29 cellular contexts compared by ENCODE assay signal in genomic region chrX:9775930-9776329, GRCh38. TPM values are rescaled to one million over a fixed set of nuclear protein-coding genes. Genes with fewer than 3 reads are reported as not detected.
DNase-seq lines count a peak whose midpoint lies in the region; ATAC-seq and TF ChIP-seq lines count a peak whose summit lies in the region.
"Had no signal": no experiment of that assay in that cellular context is flagged by ENCODE, and none has a peak within 500 bp of the region (broad histone marks: within the 10 kb centered on the region; RNA-seq: fewer than 3 reads in every experiment).

No MANE protein-coding gene starts in this region.

- H3K4me1 Mint-ChIP-seq in activated T-cell treated with anti-CD3 and anti-CD28 coated beads, Interleukin-2, amount 50 U/mL, for 4 hours (ENCODE audit: low read depth): no peaks in the 10 kb centered on the region
- H3K4me1 Mint-ChIP-seq: brain, IgD-negative memory B cell had no signal

- H3K36me3 Mint-ChIP-seq in activated T-cell treated with anti-CD3 and anti-CD28 coated beads, Interleukin-2, amount 50 U/mL, for 4 hours (ENCODE audit: insufficient read depth): no peaks in the 10 kb centered on the region
- H3K36me3 Mint-ChIP-seq: brain, IgD-negative memory B cell had no signal

- H3K4me3 ChIP-seq in choroid plexus epithelial cell (ENCODE audit: low read depth, low read length) (no peak overlapping the region), adrenal gland (no peak overlapping the region)
- H3K4me3 ChIP-seq: gastroesophageal sphincter, upper lobe of right lung had no signal

- TF ChIP-seq CTCF in choroid plexus epithelial cell (conservative IDR thresholded peaks at IDR 0.05; ENCODE audit: low read depth, low read length): no peak
- no peak for TF ChIP-seq CTCF in adrenal gland (IDR thresholded peaks at IDR 0.05)

- TF ChIP-seq POLR2A in adrenal gland (IDR thresholded peaks at IDR 0.05): no peak

- H3K36me3 ChIP-seq in adrenal gland (replicated peaks in 1 of 2): no peaks in the 10 kb centered on the region
- H3K36me3 ChIP-seq: BE2C, gastroesophageal sphincter, upper lobe of right lung had no signal

- DNase-seq in ELF-1 (ENCODE audit: low read depth, low spot score): peak; percentile 26
- peak; percentile 77 for DNase-seq in KBM-7
- peak; percentile 89 for DNase-seq in NOMO-1 treated with DMSO at 0.1 percent for 48 hours (lab: John Stamatoyannopoulos, UW; ENCODE audit: unreplicated experiment)
- DNase-seq in choroid plexus epithelial cell (ENCODE audit: low read depth): peak; percentile 59
- DNase-seq in amniotic stem cell (lab: John Stamatoyannopoulos, UW): no peak
- DNase-seq in activated T-cell treated with anti-CD3 and anti-CD28 coated beads, Interleukin-2, amount 50 U/mL, for 4 hours: no peak
- DNase-seq in adrenal gland: no peak
- DNase-seq: activated naive CD4-positive, alpha-beta T cell; activated T-cell treated with anti-CD3 and anti-CD28 coated beads, Interleukin-2, amount 50 U/mL, for 48 hours; BE2C; cerebellar nuclear complex; COR-L47; DMS79 treated with DMSO at 0.1 percent for 48 hours; HFFc6; hypothalamus; NCI-H1436 treated with DMSO at 0.1 percent for 48 hours; NCI-H510A; right cardiac atrium; stimulated activated CD4-positive, alpha-beta T cell treated with anti-CD3 and anti-CD28 coated beads, Interleukin-2, amount 100 ng/mL, for 24 hours; upper lobe of right lung had no signal

- H3K9me3 ChIP-seq in adrenal gland (replicated peaks in 1 of 3): no peaks in the 10 kb centered on the region
- H3K9me3 ChIP-seq: BE2C, gastroesophageal sphincter, upper lobe of right lung had no signal

- H3K4me1 ChIP-seq in adrenal gland (replicated peaks in 1 of 2): no peaks in the 10 kb centered on the region
- H3K4me1 ChIP-seq: BE2C, gastroesophageal sphincter, parathyroid adenoma, upper lobe of right lung had no signal

- WGBS in adrenal gland, 4 donors: 72 to 88% (median 75%) methylated on average over 2 to 8 of the region's 8 CpGs

- H3K27me3 ChIP-seq in adrenal gland: no peaks in the 10 kb centered on the region
- H3K27me3 ChIP-seq: BE2C, gastroesophageal sphincter, upper lobe of right lung had no signal

- in situ Hi-C loops in KBM-7 (cut with MboI; ENCODE audit: low pct_unique_long_range_greater_than_20kb, low sequenced_read_pairs): no loop called here

- no peak for ATAC-seq in activated T-cell treated with anti-CD3 and anti-CD28 coated beads, Interleukin-2, amount 50 U/mL, for 4 hours
- ATAC-seq in HG03196 (IDR thresholded peaks at IDR 0.05; ENCODE audit: unreplicated experiment): no peak
- ATAC-seq: gastroesophageal sphincter, right cardiac atrium, upper lobe of right lung had no signal

- no peak overlapping the region for H3K4me3 Mint-ChIP-seq in activated T-cell treated with anti-CD3 and anti-CD28 coated beads, Interleukin-2, amount 50 U/mL, for 4 hours
- H3K4me3 Mint-ChIP-seq: brain, HFFc6, IgD-negative memory B cell had no signal

- peaks cover 9% of the 10 kb centered on the region for H3K27me3 Mint-ChIP-seq in activated T-cell treated with anti-CD3 and anti-CD28 coated beads, Interleukin-2, amount 50 U/mL, for 4 hours (ENCODE audit: low read depth)

- H3K27ac ChIP-seq in adrenal gland: no peak overlapping the region
- H3K27ac ChIP-seq: gastroesophageal sphincter, parathyroid adenoma, upper lobe of right lung had no signal

- H3K9me3 Mint-ChIP-seq in activated T-cell treated with anti-CD3 and anti-CD28 coated beads, Interleukin-2, amount 50 U/mL, for 4 hours: no peaks in the 10 kb centered on the region
- H3K9me3 Mint-ChIP-seq: HFFc6 had no signal

- intact Hi-C loops in adrenal gland (cut with DNase I): no loop called here

RNA-seq across cellular contexts. Expression of gene GPR143, which starts 10.3 kb away (rescaled TPM):
- not detected for total RNA-seq in activated T-cell treated with anti-CD3 and anti-CD28 coated beads, Interleukin-2, amount 50 U/mL, for 4 hours
- 1 to 10 TPM in 5 of 8 donors, under 1 TPM in 3; 0.48 to 2.2 (median 1.4) TPM for total RNA-seq in adrenal gland
- polyA plus RNA-seq in adrenal gland: 1 to 10 TPM in 2 of 3 donors, under 1 TPM in 1; 0.27 to 1.2 (median 1.1) TPM
- total RNA-seq: activated CD8-positive, alpha-beta memory T cell treated with anti-CD3 and anti-CD28 coated beads for 36 hours; fibroblast of lung; gastroesophageal sphincter; HFFc6; subcutaneous adipose tissue; T-helper 1 cell treated with Interleukin-12 subunit alpha and Interleukin-12 subunit beta and Interleukin-4 antibody, amounts not matched to agents 30 ng/mL and 1 ng/mL, for 36 hours had no signal

RNA-seq across cellular contexts. Expression of gene SHROOM2, which starts 10.3 kb away (rescaled TPM):
- under 1 TPM in 1 of 3 donors, not detected in 2; 0.03 TPM for total RNA-seq in activated T-cell treated with anti-CD3 and anti-CD28 coated beads, Interleukin-2, amount 50 U/mL, for 4 hours
- 1 to 10 TPM; 2.2 to 7.2 (median 5.9) TPM for total RNA-seq in adrenal gland
- 1 to 10 TPM; 1.7 to 3.5 (median 1.8) TPM for polyA plus RNA-seq in adrenal gland
- total RNA-seq: activated CD8-positive, alpha-beta memory T cell treated with anti-CD3 and anti-CD28 coated beads for 36 hours; T-helper 1 cell treated with Interleukin-12 subunit alpha and Interleukin-12 subunit beta and Interleukin-4 antibody, amounts not matched to agents 30 ng/mL and 1 ng/mL, for 36 hours had no signal
- polyA plus RNA-seq: IgD-negative memory B cell had no signal

Comparison
In these comparisons a context has a peak if more than half of its experiments do, and no peak if none do; other contexts are left out.
1. DNase-seq: peak in ELF-1 (single experiment), KBM-7 (single experiment), NOMO-1 treated with DMSO at 0.1 percent for 48 hours (single experiment) and choroid plexus epithelial cell (single experiment); none in amniotic stem cell (single experiment), activated T-cell treated with anti-CD3 and anti-CD28 coated beads, Interleukin-2, amount 50 U/mL, for 4 hours (single experiment) and adrenal gland (0 of 7).